35 cellular contexts compared by ENCODE assay signal in genomic region chr1:241525026-241525425, GRCh38. TPM values are rescaled to one million over a fixed set of nuclear protein-coding genes. Genes with fewer than 3 reads are reported as not detected.
"Had no signal": no experiment of that assay in that cellular context is flagged by ENCODE, and none has a peak within 500 bp of the region (broad histone marks: within the 10 kb centered on the region; RNA-seq: fewer than 3 reads in every experiment).

No MANE protein-coding gene starts in this region.

- DNase-seq: activated B cell treated with CpG ODN at 0.5 μM for 24 hours; activated CD4-positive, alpha-beta memory T cell treated with anti-CD3 and anti-CD28 coated beads for 36 hours; activated CD4-positive, alpha-beta T cell treated with anti-CD3 and anti-CD28 coated beads for 4 hours; activated CD4-positive, alpha-beta T cell treated with anti-CD3 and anti-CD28 coated beads, Interleukin-2, amount 50 U/mL, for 1 hour; activated CD4-positive, CD25-positive, alpha-beta regulatory T cell treated with anti-CD3 and anti-CD28 coated beads, Interleukin-2, amount 50 U/mL, for 72 hours; activated CD8-positive, alpha-beta memory T cell treated with anti-CD3 and anti-CD28 coated beads, Interleukin-2, amount 50 U/mL, for 4 hours; activated gamma-delta T cell treated with Interleukin-2 at 50 U/mL for 16 hours; activated naive CD4-positive, alpha-beta T cell treated with anti-CD3 and anti-CD28 coated beads for 36 hours; activated T-cell treated with anti-CD3 and anti-CD28 coated beads for 4 hours; activated T-cell treated with anti-CD3 and anti-CD28 coated beads, Interleukin-2, amount 50 U/mL, for 4 hours; adrenal gland; body of pancreas; cerebellar nuclear complex; NCI-H1092 treated with DMSO at 0.1 percent for 48 hours; NCI-H1417 treated with DMSO at 0.1 percent for 48 hours; NCI-H1694 treated with DMSO at 0.1 percent for 48 hours; NCI-H2029 treated with DMSO at 0.1 percent for 48 hours; NCI-H2107; NCI-H2171; NCI-H446 treated with DMSO at 0.1 percent for 48 hours; NCI-H524; NCI-H69; PC-3; Peyer's patch; RPMI8226; SIG-M5; T-cell; T-helper 17 cell; T-helper 9 cell had no signal

- H3K4me3 ChIP-seq: adrenal gland, body of pancreas, breast epithelium, Peyer's patch had no signal

- H3K27ac ChIP-seq: adrenal gland, body of pancreas, breast epithelium, Peyer's patch, VCaP had no signal

- ATAC-seq: activated naive CD4-positive, alpha-beta T cell treated with anti-CD3 and anti-CD28 coated beads, Interleukin-2, amount 50 U/mL, for 72 hours; activated T-cell treated with anti-CD3 and anti-CD28 coated beads, Interleukin-2, amount 50 U/mL, for 4 hours; body of pancreas; PC-3; SK-N-SH treated with all-trans-retinoic acid at 6 μM for 48 hours; T-cell; T-helper 17 cell had no signal

- H3K27me3 ChIP-seq: adrenal gland, body of pancreas, Peyer's patch had no signal

- FAIRE-seq: astrocyte had no signal

- H3K36me3 ChIP-seq: adrenal gland, breast epithelium, Peyer's patch had no signal

- H3K9me3 ChIP-seq: adrenal gland, body of pancreas, breast epithelium, Peyer's patch had no signal

- H3K4me1 ChIP-seq: adrenal gland, body of pancreas, breast epithelium had no signal

RNA-seq across cellular contexts. Expression of gene KMO, which starts 7.2 kb away (rescaled TPM):
- total RNA-seq: activated naive CD4-positive, alpha-beta T cell treated with anti-CD3 and anti-CD28 coated beads for 36 hours; activated naive CD4-positive, alpha-beta T cell treated with anti-CD3 and anti-CD28 coated beads, Interleukin-2, amount 50 U/mL, for 72 hours; activated T-helper 1 cell treated with anti-CD3 and anti-CD28 coated beads, Interleukin-12 subunit alpha, Interleukin-12 subunit beta, Interleukin-2, Interleukin-4 antibody, amounts not matched to agents 30 ng/mL and 10 ng/mL and 1 ng/mL, durations not matched to agents 14 hours and 24 hours and 36 hours had no signal
